Comparison of ENCODE assay signal across 1 cellular context in the genomic region with DNA sequence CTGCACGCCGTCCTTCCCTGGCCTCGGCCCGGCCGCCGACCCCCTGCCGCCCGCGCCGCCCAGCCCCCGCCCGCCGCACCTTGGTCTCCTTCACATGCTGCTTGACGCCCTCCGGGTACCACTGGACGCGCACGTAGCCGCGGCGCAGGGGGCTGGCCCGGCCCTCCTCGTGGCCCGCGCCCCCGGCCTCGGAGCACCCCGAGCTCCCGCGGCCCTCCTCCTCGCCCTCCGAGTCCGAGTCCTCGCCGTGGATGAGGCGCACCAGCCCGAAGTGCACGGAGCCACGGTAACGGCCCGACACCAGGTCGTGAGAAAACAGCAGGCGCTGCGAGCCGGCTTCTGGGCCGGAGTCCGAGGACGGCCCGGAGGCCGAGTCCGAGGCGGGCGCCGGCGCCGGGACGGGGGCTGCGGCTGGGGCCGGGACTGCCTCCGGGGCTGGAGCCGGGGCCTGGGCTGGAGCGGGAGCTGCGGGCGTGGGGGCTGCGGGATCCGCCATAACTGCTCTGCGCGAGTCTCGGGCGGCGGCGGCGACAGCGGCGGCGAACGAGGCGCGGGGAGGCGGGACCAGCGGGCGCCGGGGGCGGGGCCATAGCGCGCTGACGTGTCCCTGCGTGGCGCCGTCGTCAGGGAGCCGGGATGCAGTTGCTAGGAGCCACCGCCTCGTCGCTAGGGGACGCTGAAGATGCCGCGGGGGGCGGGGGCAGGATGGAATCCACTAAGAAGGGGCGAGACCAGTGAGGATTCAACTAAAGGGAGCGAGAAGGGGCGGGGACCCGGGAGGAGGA.
TF ChIP-seq lines count a peak whose summit lies in the region.

A gene (minus strand): TSS at position 507 of the 785 bp plus-strand sequence. CDS start 11 bp downstream, at position 496.

TF ChIP-seq in K562, 482 proteins besides CTCF, POLR2A, EP300 and RAD21 (continued from another document and continues in another):
- TF ChIP-seq, protein P1, sequence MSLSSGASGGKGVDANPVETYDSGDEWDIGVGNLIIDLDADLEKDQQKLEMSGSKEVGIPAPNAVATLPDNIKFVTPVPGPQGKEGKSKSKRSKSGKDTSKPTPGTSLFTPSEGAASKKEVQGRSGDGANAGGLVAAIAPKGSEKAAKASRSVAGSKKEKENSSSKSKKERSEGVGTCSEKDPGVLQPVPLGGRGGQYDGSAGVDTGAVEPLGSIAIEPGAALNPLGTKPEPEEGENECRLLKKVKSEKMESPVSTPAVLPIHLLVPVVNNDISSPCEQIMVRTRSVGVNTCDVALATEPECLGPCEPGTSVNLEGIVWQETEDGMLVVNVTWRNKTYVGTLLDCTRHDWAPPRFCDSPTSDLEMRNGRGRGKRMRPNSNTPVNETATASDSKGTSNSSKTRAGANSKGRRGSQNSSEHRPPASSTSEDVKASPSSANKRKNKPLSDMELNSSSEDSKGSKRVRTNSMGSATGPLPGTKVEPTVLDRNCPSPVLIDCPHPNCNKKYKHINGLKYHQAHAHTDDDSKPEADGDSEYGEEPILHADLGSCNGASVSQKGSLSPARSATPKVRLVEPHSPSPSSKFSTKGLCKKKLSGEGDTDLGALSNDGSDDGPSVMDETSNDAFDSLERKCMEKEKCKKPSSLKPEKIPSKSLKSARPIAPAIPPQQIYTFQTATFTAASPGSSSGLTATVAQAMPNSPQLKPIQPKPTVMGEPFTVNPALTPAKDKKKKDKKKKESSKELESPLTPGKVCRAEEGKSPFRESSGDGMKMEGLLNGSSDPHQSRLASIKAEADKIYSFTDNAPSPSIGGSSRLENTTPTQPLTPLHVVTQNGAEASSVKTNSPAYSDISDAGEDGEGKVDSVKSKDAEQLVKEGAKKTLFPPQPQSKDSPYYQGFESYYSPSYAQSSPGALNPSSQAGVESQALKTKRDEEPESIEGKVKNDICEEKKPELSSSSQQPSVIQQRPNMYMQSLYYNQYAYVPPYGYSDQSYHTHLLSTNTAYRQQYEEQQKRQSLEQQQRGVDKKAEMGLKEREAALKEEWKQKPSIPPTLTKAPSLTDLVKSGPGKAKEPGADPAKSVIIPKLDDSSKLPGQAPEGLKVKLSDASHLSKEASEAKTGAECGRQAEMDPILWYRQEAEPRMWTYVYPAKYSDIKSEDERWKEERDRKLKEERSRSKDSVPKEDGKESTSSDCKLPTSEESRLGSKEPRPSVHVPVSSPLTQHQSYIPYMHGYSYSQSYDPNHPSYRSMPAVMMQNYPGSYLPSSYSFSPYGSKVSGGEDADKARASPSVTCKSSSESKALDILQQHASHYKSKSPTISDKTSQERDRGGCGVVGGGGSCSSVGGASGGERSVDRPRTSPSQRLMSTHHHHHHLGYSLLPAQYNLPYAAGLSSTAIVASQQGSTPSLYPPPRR (CRISPR knock-in tag; IDR thresholded peaks at IDR 0.05; ENCODE audit: borderline replicate concordance), result no peak
- TF ChIP-seq FOSL1 (tag; conservative IDR thresholded peaks at IDR 0.05) (0 out of 2 replicates have a peak, but pooled peaks have one; percentile 30), NFATC3 (IDR thresholded peaks at IDR 0.05) (no peak), TCF7L2 (IDR thresholded peaks at IDR 0.05; ENCODE audit: low read depth, low read length) (no peak), ZNF347 (CRISPR knock-in tag; IDR thresholded peaks at IDR 0.05; ENCODE audit: low read depth) (no peak), U2AF2 (optimal IDR thresholded peaks at IDR 0.05; ENCODE audit: low read depth, low read length) (no peak), ZNF780A (CRISPR knock-in tag; IDR thresholded peaks at IDR 0.05) (no peak), POU5F1 (IDR thresholded peaks at IDR 0.05; ENCODE audit: borderline replicate concordance, low read depth, low read length, partially characterized antibody) (no peak), FOXJ3 (CRISPR knock-in tag; IDR thresholded peaks at IDR 0.05) (no peak), ERF (CRISPR knock-in tag; IDR thresholded peaks at IDR 0.05) (0 out of 2 replicates have a peak, but pooled peaks have one; percentile 31), PYGO2 (tag; IDR thresholded peaks at IDR 0.05) (no peak), ZNF212 (CRISPR knock-in tag; IDR thresholded peaks at IDR 0.05) (no peak), PHF20 (IDR thresholded peaks at IDR 0.05; ENCODE audit: partially characterized antibody) (no peak), ZNF282 (CRISPR knock-in tag; IDR thresholded peaks at IDR 0.05) (0 out of 2 replicates have a peak, but pooled peaks have one; percentile 22), ZNF24 (IDR thresholded peaks at IDR 0.05) (0 out of 2 replicates have a peak, but pooled peaks have one; percentile 13), KLF13 (tag; IDR thresholded peaks at IDR 0.05; ENCODE audit: borderline replicate concordance, low read depth) (no peak), PML (IDR thresholded peaks at IDR 0.05; ENCODE audit: low read length) (no peak), MEF2D (tag; conservative IDR thresholded peaks at IDR 0.05; ENCODE audit: low read depth) (no peak), CHD1 (IDR thresholded peaks at IDR 0.05; ENCODE audit: low read length) (peak; percentile 32), ZFPM2 (CRISPR knock-in tag; IDR thresholded peaks at IDR 0.05) (no peak), STAT5B (CRISPR knock-in tag; IDR thresholded peaks at IDR 0.05) (no peak), HDAC6 (IDR thresholded peaks at IDR 0.05; ENCODE audit: low read depth, low read length) (no peak), XRCC5 (IDR thresholded peaks at IDR 0.05; ENCODE audit: low read depth, low read length) (no peak)
- TF ChIP-seq, protein P2, sequence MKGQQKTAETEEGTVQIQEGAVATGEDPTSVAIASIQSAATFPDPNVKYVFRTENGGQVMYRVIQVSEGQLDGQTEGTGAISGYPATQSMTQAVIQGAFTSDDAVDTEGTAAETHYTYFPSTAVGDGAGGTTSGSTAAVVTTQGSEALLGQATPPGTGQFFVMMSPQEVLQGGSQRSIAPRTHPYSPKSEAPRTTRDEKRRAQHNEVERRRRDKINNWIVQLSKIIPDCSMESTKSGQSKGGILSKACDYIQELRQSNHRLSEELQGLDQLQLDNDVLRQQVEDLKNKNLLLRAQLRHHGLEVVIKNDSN (CRISPR knock-in tag; IDR thresholded peaks at IDR 0.05), result no peak
- TF ChIP-seq, protein P3, sequence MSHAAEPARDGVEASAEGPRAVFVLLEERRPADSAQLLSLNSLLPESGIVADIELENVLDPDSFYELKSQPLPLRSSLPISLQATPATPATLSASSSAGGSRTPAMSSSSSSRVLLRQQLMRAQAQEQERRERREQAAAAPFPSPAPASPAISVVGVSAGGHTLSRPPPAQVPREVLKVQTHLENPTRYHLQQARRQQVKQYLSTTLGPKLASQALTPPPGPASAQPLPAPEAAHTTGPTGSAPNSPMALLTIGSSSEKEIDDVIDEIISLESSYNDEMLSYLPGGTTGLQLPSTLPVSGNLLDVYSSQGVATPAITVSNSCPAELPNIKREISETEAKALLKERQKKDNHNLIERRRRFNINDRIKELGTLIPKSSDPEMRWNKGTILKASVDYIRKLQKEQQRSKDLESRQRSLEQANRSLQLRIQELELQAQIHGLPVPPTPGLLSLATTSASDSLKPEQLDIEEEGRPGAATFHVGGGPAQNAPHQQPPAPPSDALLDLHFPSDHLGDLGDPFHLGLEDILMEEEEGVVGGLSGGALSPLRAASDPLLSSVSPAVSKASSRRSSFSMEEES (CRISPR knock-in tag; IDR thresholded peaks at IDR 0.05), result no peak
- TF ChIP-seq, protein P4, sequence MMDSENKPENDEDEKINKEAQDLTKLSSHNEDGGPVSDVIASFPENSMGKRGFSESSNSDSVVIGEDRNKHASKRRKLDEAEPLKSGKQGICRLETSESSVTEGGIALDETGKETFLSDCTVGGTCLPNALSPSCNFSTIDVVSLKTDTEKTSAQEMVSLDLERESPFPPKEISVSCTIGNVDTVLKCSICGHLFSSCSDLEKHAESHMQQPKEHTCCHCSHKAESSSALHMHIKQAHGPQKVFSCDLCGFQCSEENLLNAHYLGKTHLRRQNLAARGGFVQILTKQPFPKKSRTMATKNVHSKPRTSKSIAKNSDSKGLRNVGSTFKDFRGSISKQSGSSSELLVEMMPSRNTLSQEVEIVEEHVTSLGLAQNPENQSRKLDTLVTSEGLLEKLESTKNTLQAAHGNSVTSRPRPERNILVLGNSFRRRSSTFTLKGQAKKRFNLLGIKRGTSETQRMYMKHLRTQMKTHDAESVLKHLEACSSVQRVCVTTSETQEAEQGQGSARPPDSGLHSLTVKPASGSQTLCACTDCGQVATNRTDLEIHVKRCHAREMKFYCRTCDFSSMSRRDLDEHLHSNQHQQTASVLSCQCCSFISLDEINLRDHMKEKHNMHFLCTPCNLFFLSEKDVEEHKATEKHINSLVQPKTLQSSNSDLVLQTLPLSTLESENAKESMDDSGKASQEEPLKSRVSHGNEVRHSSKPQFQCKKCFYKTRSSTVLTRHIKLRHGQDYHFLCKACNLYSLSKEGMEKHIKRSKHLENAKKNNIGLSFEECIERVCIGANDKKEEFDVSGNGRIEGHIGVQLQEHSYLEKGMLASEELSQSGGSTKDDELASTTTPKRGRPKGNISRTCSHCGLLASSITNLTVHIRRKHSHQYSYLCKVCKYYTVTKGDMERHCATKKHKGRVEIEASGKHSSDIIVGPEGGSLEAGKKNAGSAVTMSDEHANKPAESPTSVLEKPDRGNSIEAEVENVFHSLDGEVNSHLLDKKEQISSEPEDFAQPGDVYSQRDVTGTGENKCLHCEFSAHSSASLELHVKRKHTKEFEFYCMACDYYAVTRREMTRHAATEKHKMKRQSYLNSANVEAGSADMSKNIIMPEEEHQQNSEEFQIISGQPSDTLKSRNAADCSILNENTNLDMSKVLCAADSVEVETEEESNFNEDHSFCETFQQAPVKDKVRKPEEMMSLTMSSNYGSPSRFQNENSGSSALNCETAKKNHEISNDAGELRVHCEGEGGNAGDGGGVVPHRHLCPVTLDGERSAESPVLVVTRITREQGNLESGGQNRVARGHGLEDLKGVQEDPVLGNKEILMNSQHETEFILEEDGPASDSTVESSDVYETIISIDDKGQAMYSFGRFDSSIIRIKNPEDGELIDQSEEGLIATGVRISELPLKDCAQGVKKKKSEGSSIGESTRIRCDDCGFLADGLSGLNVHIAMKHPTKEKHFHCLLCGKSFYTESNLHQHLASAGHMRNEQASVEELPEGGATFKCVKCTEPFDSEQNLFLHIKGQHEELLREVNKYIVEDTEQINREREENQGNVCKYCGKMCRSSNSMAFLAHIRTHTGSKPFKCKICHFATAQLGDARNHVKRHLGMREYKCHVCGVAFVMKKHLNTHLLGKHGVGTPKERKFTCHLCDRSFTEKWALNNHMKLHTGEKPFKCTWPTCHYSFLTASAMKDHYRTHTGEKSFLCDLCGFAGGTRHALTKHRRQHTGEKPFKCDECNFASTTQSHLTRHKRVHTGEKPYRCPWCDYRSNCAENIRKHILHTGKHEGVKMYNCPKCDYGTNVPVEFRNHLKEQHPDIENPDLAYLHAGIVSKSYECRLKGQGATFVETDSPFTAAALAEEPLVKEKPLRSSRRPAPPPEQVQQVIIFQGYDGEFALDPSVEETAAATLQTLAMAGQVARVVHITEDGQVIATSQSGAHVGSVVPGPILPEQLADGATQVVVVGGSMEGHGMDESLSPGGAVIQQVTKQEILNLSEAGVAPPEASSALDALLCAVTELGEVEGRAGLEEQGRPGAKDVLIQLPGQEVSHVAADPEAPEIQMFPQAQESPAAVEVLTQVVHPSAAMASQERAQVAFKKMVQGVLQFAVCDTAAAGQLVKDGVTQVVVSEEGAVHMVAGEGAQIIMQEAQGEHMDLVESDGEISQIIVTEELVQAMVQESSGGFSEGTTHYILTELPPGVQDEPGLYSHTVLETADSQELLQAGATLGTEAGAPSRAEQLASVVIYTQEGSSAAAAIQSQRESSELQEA (IDR thresholded peaks at IDR 0.05; ENCODE audit: low read depth), result no peak
- TF ChIP-seq, protein P5, sequence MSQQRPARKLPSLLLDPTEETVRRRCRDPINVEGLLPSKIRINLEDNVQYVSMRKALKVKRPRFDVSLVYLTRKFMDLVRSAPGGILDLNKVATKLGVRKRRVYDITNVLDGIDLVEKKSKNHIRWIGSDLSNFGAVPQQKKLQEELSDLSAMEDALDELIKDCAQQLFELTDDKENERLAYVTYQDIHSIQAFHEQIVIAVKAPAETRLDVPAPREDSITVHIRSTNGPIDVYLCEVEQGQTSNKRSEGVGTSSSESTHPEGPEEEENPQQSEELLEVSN (IDR thresholded peaks at IDR 0.05; ENCODE audit: borderline replicate concordance in 1 of 2, extremely low read depth in 1 of 2, insufficient read depth in 1 of 2, insufficient read length in 1 of 2, low read depth in 1 of 2, low read length in 1 of 2, poor library complexity in 1 of 2, severe bottlenecking in 1 of 2), result peak in 1 of 2 experiments; percentile 47
- TF ChIP-seq, protein P6, sequence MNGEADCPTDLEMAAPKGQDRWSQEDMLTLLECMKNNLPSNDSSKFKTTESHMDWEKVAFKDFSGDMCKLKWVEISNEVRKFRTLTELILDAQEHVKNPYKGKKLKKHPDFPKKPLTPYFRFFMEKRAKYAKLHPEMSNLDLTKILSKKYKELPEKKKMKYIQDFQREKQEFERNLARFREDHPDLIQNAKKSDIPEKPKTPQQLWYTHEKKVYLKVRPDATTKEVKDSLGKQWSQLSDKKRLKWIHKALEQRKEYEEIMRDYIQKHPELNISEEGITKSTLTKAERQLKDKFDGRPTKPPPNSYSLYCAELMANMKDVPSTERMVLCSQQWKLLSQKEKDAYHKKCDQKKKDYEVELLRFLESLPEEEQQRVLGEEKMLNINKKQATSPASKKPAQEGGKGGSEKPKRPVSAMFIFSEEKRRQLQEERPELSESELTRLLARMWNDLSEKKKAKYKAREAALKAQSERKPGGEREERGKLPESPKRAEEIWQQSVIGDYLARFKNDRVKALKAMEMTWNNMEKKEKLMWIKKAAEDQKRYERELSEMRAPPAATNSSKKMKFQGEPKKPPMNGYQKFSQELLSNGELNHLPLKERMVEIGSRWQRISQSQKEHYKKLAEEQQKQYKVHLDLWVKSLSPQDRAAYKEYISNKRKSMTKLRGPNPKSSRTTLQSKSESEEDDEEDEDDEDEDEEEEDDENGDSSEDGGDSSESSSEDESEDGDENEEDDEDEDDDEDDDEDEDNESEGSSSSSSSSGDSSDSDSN (IDR thresholded peaks at IDR 0.05; ENCODE audit: borderline replicate concordance in 1 of 2, low read depth in 2 of 2, low read length in 2 of 2), result no peak
- TF ChIP-seq, protein P7, sequence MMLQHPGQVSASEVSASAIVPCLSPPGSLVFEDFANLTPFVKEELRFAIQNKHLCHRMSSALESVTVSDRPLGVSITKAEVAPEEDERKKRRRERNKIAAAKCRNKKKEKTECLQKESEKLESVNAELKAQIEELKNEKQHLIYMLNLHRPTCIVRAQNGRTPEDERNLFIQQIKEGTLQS (IDR thresholded peaks at IDR 0.05), result no peak
- TF ChIP-seq, protein P7 (CRISPR knock-in tag; conservative IDR thresholded peaks at IDR 0.05), result no peak
- TF ChIP-seq, protein P8, sequence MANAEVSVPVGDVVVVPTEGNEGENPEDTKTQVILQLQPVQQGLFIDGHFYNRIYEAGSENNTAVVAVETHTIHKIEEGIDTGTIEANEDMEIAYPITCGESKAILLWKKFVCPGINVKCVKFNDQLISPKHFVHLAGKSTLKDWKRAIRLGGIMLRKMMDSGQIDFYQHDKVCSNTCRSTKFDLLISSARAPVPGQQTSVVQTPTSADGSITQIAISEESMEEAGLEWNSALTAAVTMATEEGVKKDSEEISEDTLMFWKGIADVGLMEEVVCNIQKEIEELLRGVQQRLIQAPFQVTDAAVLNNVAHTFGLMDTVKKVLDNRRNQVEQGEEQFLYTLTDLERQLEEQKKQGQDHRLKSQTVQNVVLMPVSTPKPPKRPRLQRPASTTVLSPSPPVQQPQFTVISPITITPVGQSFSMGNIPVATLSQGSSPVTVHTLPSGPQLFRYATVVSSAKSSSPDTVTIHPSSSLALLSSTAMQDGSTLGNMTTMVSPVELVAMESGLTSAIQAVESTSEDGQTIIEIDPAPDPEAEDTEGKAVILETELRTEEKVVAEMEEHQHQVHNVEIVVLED (CRISPR knock-in tag; IDR thresholded peaks at IDR 0.05), result peak; percentile 95
